ENCODE assay signal across 24 cellular contexts in genomic region chr15:44698651-44699050, GRCh38.
"Had no signal": no experiment of that assay in that cellular context is flagged by ENCODE, and none has a peak within 500 bp of the region (broad histone marks: within the 10 kb centered on the region; RNA-seq: fewer than 3 reads in every experiment).

No MANE protein-coding gene starts in this region.

- H3K27ac ChIP-seq: brain microvascular endothelial cell, cardiac muscle cell, PC-9, WERI-Rb-1 had no signal

- H3K4me3 ChIP-seq: cardiac muscle cell, PC-9 had no signal

- H3K4me2 ChIP-seq: PC-9 had no signal

- DNase-seq: activated CD4-positive, alpha-beta memory T cell treated with anti-CD3 and anti-CD28 coated beads, Interleukin-2, amount 10 ng/mL, durations not matched to agents 7 days and 5 days; activated CD4-positive, alpha-beta T cell treated with anti-CD3 and anti-CD28 coated beads for 36 hours; activated CD4-positive, alpha-beta T cell treated with anti-CD3 and anti-CD28 coated beads, Interleukin-2, amount 50 U/mL, for 1 hour; activated CD8-positive, alpha-beta memory T cell treated with anti-CD3 and anti-CD28 coated beads, Interleukin-2, amount 50 U/mL, for 4 hours; activated gamma-delta T cell treated with Interleukin-2 at 50 U/mL for 16 hours; activated naive CD4-positive, alpha-beta T cell treated with anti-CD3 and anti-CD28 coated beads, Interleukin-2, amount 10 ng/mL, durations not matched to agents 7 days and 5 days; activated naive CD8-positive, alpha-beta T cell treated with anti-CD3 and anti-CD28 coated beads for 36 hours; activated T-cell treated with anti-CD3 and anti-CD28 coated beads, Interleukin-2, amount 50 U/mL, for 72 hours; brain microvascular endothelial cell; MM.1S; NCI-H1092 treated with DMSO at 0.1 percent for 48 hours; NCI-H1417 treated with DMSO at 0.1 percent for 48 hours; NCI-H1694; NCI-H2029; NCI-H2107; NCI-H2171 treated with DMSO at 0.1 percent for 48 hours; NCI-H226; NCI-H510A; PC-9; SHP77 treated with DMSO at 0.1 percent for 48 hours; T-helper 1 cell; WERI-Rb-1 had no signal

- H3K27ac Mint-ChIP-seq: activated CD4-positive, alpha-beta memory T cell treated with anti-CD3 and anti-CD28 coated beads, Interleukin-2, amount 10 ng/mL, durations not matched to agents 7 days and 5 days; activated CD4-positive, alpha-beta T cell treated with anti-CD3 and anti-CD28 coated beads for 36 hours; activated naive CD4-positive, alpha-beta T cell treated with anti-CD3 and anti-CD28 coated beads, Interleukin-2, amount 10 ng/mL, durations not matched to agents 7 days and 5 days; activated naive CD8-positive, alpha-beta T cell treated with anti-CD3 and anti-CD28 coated beads for 36 hours; activated T-cell treated with anti-CD3 and anti-CD28 coated beads, Interleukin-2, amount 50 U/mL, for 72 hours; activated T-helper 2 cell treated with anti-CD3 and anti-CD28 coated beads, Interferon-gamma antibody, Interleukin-2, Interleukin-4, amounts not matched to agents 10 μg/mL and 5 μg/mL and 100 μg/mL, durations not matched to agents 14 hours and 24 hours and 36 hours had no signal

- H3K27me3 Mint-ChIP-seq: activated CD4-positive, alpha-beta T cell treated with anti-CD3 and anti-CD28 coated beads for 36 hours; activated naive CD8-positive, alpha-beta T cell treated with anti-CD3 and anti-CD28 coated beads for 36 hours had no signal

- H3K27me3 ChIP-seq: cardiac muscle cell had no signal

- H3K4me3 Mint-ChIP-seq: activated CD4-positive, alpha-beta memory T cell treated with anti-CD3 and anti-CD28 coated beads, Interleukin-2, amount 10 ng/mL, durations not matched to agents 7 days and 5 days; activated CD4-positive, alpha-beta T cell treated with anti-CD3 and anti-CD28 coated beads for 36 hours; activated naive CD4-positive, alpha-beta T cell treated with anti-CD3 and anti-CD28 coated beads, Interleukin-2, amount 10 ng/mL, durations not matched to agents 7 days and 5 days; activated naive CD8-positive, alpha-beta T cell treated with anti-CD3 and anti-CD28 coated beads for 36 hours; activated T-cell treated with anti-CD3 and anti-CD28 coated beads, Interleukin-2, amount 50 U/mL, for 72 hours had no signal

- H3K36me3 ChIP-seq: brain microvascular endothelial cell, cardiac muscle cell, WERI-Rb-1 had no signal

- ATAC-seq: activated CD4-positive, alpha-beta T cell treated with anti-CD3 and anti-CD28 coated beads for 36 hours; activated T-cell treated with anti-CD3 and anti-CD28 coated beads, Interleukin-2, amount 50 U/mL, for 72 hours had no signal

- H2AFZ ChIP-seq: PC-9 had no signal
